Comparison of ENCODE assay signal across 9 cellular contexts in the genomic region with DNA sequence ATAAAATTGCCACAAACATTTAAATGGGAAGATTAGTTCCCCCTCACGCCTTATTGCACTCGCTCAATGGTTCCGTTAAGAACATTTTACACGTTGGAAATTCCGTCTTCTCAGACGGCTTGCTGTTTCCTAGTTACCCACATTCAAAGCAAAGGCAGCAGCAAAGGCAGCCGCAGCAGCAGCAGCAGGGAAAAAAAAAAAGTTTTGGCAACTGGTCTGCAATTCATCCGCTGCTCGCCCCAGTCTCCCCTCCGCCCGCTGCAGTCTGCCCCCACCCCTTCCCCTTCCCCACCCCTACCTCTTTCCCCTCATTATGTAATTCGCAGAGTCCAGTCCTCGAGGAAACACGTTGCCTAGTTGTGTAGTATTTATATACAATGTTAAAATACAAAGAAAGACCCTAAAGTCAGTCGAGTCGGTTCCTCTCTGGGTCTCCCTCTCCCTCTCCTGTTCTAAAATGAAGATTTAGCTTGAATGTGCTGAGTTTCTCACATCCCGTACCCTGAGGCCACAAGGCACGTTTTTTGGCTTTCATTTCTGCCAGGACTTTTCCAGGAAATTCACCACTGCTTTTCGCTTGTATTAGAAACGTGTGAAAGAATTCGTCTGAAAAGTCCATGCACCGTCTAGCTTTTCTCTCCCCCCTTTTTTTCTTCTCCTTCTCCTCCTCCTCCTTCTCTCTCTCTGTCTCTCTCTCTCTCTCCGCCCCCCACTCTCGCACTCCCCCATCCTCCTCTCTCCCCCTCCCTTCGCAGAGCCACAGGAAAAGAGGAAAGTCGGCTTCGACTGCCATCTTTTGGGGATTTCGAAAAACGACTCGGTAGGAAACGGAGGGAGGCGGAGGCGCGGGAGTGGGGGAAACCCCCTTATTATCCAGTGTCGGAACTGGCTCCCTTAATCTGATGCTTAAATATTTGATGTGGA.
DNase-seq lines count a peak whose midpoint lies in the region; ATAC-seq, FAIRE-seq and TF ChIP-seq lines count a peak whose summit lies in the region.
"Had no signal": no experiment of that assay in that cellular context is flagged by ENCODE, and none has a peak within 500 bp of the region (broad histone marks: within the 10 kb centered on the region; RNA-seq: fewer than 3 reads in every experiment).

No MANE protein-coding gene starts in this region.

- TF ChIP-seq CTCF in AG04450 (IDR thresholded peaks at IDR 0.05; ENCODE audit: low read depth, low read length) (peak; percentile 54), bronchial epithelial cell (IDR thresholded peaks at IDR 0.05; ENCODE audit: insufficient read depth, low read length, severe bottlenecking) (peak; percentile 57)

- peak; percentile 74 for DNase-seq in AG04450 (ENCODE audit: low read depth, low spot score)
- DNase-seq in HEK293T (ENCODE audit: extremely low spot score): peak; percentile 65
- peak; percentile 82 for DNase-seq in NCI-H748 (lab: John Stamatoyannopoulos, UW; ENCODE audit: unreplicated experiment)
- DNase-seq in bronchial epithelial cell (ENCODE audit: low read depth): peak; percentile 55
- peak; percentile 74 for DNase-seq in iris pigment epithelial cell (ENCODE audit: low read depth)
- DNase-seq in skeletal muscle cell (ENCODE audit: low read depth): peak; percentile 54

- peak overlapping the region; percentile 58 for H3K4me3 ChIP-seq in AG04450 (ENCODE audit: low read depth, low read length)
- peak overlapping the region; percentile 57 for H3K4me3 ChIP-seq in bronchial epithelial cell (ENCODE audit: low read depth, low read length)
- H3K4me3 ChIP-seq in skeletal muscle cell (ENCODE audit: low read depth, low read length): peak overlapping the region; percentile 64

- POLR2A ChIA-PET in AG04450 (lab: Yijun Ruan, JAX): interaction anchor here (1.2 kb wide), 1 partner anchor 140 kb away, joined by 5 read pairs; a partner anchor contains a TSS
- POLR2A ChIA-PET in HEK293T (lab: Yijun Ruan, JAX): interaction anchor here (0.6 to 5.4 kb wide), 3 partner anchors 141 to 146 kb away, joined by 3 to 64 read pairs (median 3); a partner anchor contains a TSS

- peak overlapping the region; percentile 96 for H3K27ac ChIP-seq in AG04450 (ENCODE audit: low read depth, low read length)

- TF ChIP-seq POLR2A in GM18505 (IDR thresholded peaks at IDR 0.05; ENCODE audit: borderline replicate concordance, extremely low read depth, insufficient read depth, insufficient read length): no peak

- ATAC-seq in GM18505 (IDR thresholded peaks at IDR 0.05; ENCODE audit: unreplicated experiment) (no peak), GM21515 (IDR thresholded peaks at IDR 0.05; ENCODE audit: unreplicated experiment) (no peak)

- no peaks in the 10 kb centered on the region for H3K9me3 ChIP-seq in AG04450 (ENCODE audit: control insufficient read depth, insufficient read depth, low read length)

- FAIRE-seq in bronchial epithelial cell (lab: Jason Lieb, UNC): no peak
- FAIRE-seq: GM18507 had no signal

- H3K36me3 ChIP-seq in bronchial epithelial cell (ENCODE audit: control insufficient read depth, insufficient read depth, low read length): peaks cover 6% of the 10 kb centered on the region

- CTCF ChIA-PET in AG04450 (lab: Charles Lee) (interaction anchor here (0.6 to 2.0 kb wide), 13 partner anchors 13 to 1261 kb away, joined by 3 to 9 read pairs (median 4); no protein-coding TSS in a partner anchor), HEK293T (lab: Yijun Ruan, JAX) (interaction anchor here (0.6 to 2.0 kb wide), 7 partner anchors 138 to 589 kb away, joined by 3 to 17 read pairs (median 4); a partner anchor contains a TSS)

- H3K27me3 ChIP-seq in AG04450 (ENCODE audit: control insufficient read depth, insufficient read depth, low read length) (no peaks in the 10 kb centered on the region), bronchial epithelial cell (ENCODE audit: control insufficient read depth, insufficient read depth, low read length) (peaks cover 11% of the 10 kb centered on the region)

TF ChIP-seq in HEK293T, 16 proteins besides CTCF, POLR2A, EP300 and RAD21:
- TF ChIP-seq SUZ12 (IDR thresholded peaks at IDR 0.05) (no peak), ZNF384 (IDR thresholded peaks at IDR 0.05) (peak; percentile 43), BHLHE40 (IDR thresholded peaks at IDR 0.05; ENCODE audit: borderline replicate concordance) (no peak), TARDBP (IDR thresholded peaks at IDR 0.05) (no peak), HDGF (IDR thresholded peaks at IDR 0.05; ENCODE audit: borderline replicate concordance) (no peak), SP1 (IDR thresholded peaks at IDR 0.05) (no peak), L3MBTL2 (conservative IDR thresholded peaks at IDR 0.05) (peak; percentile 77), ELF4 (IDR thresholded peaks at IDR 0.05) (no peak), CTBP1 (IDR thresholded peaks at IDR 0.05; ENCODE audit: borderline replicate concordance) (peak; percentile 74; the same call in 1 of the 2 replicates), FOXM1 (IDR thresholded peaks at IDR 0.05; ENCODE audit: borderline replicate concordance) (no peak), FOXK2 (IDR thresholded peaks at IDR 0.05) (no peak), ARNT (IDR thresholded peaks at IDR 0.05) (no peak), NFRKB (IDR thresholded peaks at IDR 0.05) (no peak), FOXA1 (IDR thresholded peaks at IDR 0.05) (no peak), LEF1 (IDR thresholded peaks at IDR 0.05; ENCODE audit: borderline replicate concordance) (no peak)
- TF ChIP-seq, protein P1, sequence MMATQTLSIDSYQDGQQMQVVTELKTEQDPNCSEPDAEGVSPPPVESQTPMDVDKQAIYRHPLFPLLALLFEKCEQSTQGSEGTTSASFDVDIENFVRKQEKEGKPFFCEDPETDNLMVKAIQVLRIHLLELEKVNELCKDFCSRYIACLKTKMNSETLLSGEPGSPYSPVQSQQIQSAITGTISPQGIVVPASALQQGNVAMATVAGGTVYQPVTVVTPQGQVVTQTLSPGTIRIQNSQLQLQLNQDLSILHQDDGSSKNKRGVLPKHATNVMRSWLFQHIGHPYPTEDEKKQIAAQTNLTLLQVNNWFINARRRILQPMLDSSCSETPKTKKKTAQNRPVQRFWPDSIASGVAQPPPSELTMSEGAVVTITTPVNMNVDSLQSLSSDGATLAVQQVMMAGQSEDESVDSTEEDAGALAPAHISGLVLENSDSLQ (IDR thresholded peaks at IDR 0.05): no peak
